Comparison of ENCODE assay signal across 1 cellular context in the genomic region with DNA sequence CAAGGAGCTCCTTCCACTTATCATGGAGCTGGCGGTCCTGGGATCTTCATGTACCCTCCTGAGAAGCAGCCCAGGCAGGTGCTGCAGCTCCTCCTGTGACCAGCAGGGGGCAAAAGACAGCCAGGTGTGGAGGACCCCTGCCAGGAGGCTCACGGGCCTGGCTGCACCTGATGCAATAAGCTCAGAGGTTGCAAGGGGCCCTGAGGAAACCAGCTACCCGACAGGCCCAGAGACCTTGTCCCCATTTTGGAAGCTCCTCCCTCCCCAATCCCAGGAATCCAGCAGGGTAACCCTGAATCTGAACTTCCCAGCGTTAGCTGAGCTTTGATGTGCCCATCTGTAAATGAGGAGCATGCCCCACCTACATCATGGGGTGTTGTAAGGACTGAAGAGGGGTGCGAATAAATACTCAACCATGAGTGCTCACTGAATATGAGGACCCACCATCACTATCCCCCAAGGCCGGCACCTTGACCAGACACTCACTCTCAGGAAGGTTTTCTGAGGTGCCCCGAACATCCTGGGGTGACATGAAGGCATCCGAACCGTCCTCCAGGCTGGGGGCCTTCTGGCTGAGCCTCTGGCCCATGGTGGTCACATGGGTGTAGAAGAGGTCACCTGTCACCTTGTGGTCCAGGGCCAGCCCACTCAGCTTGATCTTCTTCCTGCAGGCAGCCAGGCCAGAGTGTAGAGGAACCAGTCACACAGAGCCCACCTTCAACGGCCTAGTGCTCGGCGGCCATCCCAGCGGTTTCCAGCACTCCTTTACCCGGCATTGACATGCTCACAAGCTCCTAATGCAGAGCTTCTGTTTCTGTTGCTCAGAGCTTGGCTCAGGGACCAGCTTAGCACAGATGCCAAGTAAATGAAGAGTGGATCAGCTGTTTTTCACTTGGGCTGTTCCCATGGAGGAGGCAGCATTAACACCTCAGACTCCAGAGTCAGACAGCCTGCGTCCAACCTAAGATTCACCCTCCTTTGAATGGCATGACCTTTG.
A peak's percentile ranks its signal among the peaks of the same experiment; 100 is the strongest.
TF ChIP-seq lines count a peak whose summit lies in the region.

No MANE protein-coding gene starts in this region.

TF ChIP-seq in K562, 482 proteins besides CTCF, POLR2A, EP300 and RAD21 (continued from another document and continues in another):
- TF ChIP-seq SMAD1 (IDR thresholded peaks at IDR 0.05; ENCODE audit: low read depth, low read length, partially characterized antibody) = no peak
- TF ChIP-seq TCF7L2 (IDR thresholded peaks at IDR 0.05; ENCODE audit: low read depth, low read length) = no peak
- no peak for TF ChIP-seq NEUROD1 (IDR thresholded peaks at IDR 0.05; ENCODE audit: borderline replicate concordance, low read depth, low read length, partially characterized antibody)
- TF ChIP-seq MCM2 (IDR thresholded peaks at IDR 0.05; ENCODE audit: low read depth) = no peak
- TF ChIP-seq, protein P1, sequence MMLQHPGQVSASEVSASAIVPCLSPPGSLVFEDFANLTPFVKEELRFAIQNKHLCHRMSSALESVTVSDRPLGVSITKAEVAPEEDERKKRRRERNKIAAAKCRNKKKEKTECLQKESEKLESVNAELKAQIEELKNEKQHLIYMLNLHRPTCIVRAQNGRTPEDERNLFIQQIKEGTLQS (IDR thresholded peaks at IDR 0.05) = peak; percentile 87; the same call in 1 of the 2 replicates
- TF ChIP-seq, protein P1 (CRISPR knock-in tag; conservative IDR thresholded peaks at IDR 0.05) = no peak
- 0 out of 2 replicates have a peak, but pooled peaks have one; percentile 24 for TF ChIP-seq TARDBP (IDR thresholded peaks at IDR 0.05)
- TF ChIP-seq STAG1 (CRISPR knock-in tag; IDR thresholded peaks at IDR 0.05; ENCODE audit: borderline replicate concordance) = peak; percentile 47; the same call in 1 of the 2 replicates
- TF ChIP-seq CEBPG (CRISPR knock-in tag; IDR thresholded peaks at IDR 0.05) = peak; percentile 99
- peak; percentile 89 to 93 for TF ChIP-seq CEBPG (tag; conservative IDR thresholded peaks at IDR 0.05 in 1 of 2, IDR thresholded peaks at IDR 0.05 in 1 of 2)
- TF ChIP-seq RAD51 (IDR thresholded peaks at IDR 0.05; ENCODE audit: borderline replicate concordance, low read depth) = no peak
- TF ChIP-seq RBM39 (optimal IDR thresholded peaks at IDR 0.05; ENCODE audit: low read depth, low read length) = no peak
- no peak for TF ChIP-seq SIN3A (IDR thresholded peaks at IDR 0.05; ENCODE audit: borderline replicate concordance in 2 of 2, control insufficient read depth in 1 of 2, low read depth in 2 of 2, low read length in 2 of 2)
- TF ChIP-seq, protein P2, sequence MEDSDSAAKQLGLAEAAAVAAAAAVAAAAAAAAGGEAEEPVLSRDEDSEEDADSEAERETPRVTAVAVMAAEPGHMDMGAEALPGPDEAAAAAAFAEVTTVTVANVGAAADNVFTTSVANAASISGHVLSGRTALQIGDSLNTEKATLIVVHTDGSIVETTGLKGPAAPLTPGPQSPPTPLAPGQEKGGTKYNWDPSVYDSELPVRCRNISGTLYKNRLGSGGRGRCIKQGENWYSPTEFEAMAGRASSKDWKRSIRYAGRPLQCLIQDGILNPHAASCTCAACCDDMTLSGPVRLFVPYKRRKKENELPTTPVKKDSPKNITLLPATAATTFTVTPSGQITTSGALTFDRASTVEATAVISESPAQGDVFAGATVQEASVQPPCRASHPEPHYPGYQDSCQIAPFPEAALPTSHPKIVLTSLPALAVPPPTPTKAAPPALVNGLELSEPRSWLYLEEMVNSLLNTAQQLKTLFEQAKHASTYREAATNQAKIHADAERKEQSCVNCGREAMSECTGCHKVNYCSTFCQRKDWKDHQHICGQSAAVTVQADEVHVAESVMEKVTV (CRISPR knock-in tag; IDR thresholded peaks at IDR 0.05) = peak; percentile 88
- no peak for TF ChIP-seq FOXJ3 (CRISPR knock-in tag; IDR thresholded peaks at IDR 0.05)
- TF ChIP-seq SIN3B (IDR thresholded peaks at IDR 0.05; ENCODE audit: low read depth) = no peak
- peak; percentile 73 for TF ChIP-seq CEBPB (tag; IDR thresholded peaks at IDR 0.05)
- TF ChIP-seq, protein P3, sequence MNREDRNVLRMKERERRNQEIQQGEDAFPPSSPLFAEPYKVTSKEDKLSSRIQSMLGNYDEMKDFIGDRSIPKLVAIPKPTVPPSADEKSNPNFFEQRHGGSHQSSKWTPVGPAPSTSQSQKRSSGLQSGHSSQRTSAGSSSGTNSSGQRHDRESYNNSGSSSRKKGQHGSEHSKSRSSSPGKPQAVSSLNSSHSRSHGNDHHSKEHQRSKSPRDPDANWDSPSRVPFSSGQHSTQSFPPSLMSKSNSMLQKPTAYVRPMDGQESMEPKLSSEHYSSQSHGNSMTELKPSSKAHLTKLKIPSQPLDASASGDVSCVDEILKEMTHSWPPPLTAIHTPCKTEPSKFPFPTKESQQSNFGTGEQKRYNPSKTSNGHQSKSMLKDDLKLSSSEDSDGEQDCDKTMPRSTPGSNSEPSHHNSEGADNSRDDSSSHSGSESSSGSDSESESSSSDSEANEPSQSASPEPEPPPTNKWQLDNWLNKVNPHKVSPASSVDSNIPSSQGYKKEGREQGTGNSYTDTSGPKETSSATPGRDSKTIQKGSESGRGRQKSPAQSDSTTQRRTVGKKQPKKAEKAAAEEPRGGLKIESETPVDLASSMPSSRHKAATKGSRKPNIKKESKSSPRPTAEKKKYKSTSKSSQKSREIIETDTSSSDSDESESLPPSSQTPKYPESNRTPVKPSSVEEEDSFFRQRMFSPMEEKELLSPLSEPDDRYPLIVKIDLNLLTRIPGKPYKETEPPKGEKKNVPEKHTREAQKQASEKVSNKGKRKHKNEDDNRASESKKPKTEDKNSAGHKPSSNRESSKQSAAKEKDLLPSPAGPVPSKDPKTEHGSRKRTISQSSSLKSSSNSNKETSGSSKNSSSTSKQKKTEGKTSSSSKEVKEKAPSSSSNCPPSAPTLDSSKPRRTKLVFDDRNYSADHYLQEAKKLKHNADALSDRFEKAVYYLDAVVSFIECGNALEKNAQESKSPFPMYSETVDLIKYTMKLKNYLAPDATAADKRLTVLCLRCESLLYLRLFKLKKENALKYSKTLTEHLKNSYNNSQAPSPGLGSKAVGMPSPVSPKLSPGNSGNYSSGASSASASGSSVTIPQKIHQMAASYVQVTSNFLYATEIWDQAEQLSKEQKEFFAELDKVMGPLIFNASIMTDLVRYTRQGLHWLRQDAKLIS (CRISPR knock-in tag; IDR thresholded peaks at IDR 0.05) = no peak
- TF ChIP-seq MAZ (CRISPR knock-in tag; conservative IDR thresholded peaks at IDR 0.05 in 1 of 2, IDR thresholded peaks at IDR 0.05 in 1 of 2) = peak; percentile 36 to 59; a peak in 3 of 4 replicates
- TF ChIP-seq ZBTB1 (CRISPR knock-in tag; IDR thresholded peaks at IDR 0.05; ENCODE audit: borderline replicate concordance, low read depth) = no peak
- TF ChIP-seq, protein P4, sequence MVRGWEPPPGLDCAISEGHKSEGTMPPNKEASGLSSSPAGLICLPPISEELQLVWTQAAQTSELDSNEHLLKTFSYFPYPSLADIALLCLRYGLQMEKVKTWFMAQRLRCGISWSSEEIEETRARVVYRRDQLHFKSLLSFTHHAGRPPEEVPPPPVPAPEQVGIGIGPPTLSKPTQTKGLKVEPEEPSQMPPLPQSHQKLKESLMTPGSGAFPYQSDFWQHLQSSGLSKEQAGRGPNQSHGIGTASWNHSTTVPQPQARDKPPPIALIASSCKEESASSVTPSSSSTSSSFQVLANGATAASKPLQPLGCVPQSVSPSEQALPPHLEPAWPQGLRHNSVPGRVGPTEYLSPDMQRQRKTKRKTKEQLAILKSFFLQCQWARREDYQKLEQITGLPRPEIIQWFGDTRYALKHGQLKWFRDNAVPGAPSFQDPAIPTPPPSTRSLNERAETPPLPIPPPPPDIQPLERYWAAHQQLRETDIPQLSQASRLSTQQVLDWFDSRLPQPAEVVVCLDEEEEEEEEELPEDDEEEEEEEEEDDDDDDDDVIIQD (CRISPR knock-in tag; IDR thresholded peaks at IDR 0.05) = 0 out of 2 replicates have a peak, but pooled peaks have one; percentile 50
- TF ChIP-seq ZNF354B (CRISPR knock-in tag; IDR thresholded peaks at IDR 0.05) = no peak
- TF ChIP-seq, protein P5, sequence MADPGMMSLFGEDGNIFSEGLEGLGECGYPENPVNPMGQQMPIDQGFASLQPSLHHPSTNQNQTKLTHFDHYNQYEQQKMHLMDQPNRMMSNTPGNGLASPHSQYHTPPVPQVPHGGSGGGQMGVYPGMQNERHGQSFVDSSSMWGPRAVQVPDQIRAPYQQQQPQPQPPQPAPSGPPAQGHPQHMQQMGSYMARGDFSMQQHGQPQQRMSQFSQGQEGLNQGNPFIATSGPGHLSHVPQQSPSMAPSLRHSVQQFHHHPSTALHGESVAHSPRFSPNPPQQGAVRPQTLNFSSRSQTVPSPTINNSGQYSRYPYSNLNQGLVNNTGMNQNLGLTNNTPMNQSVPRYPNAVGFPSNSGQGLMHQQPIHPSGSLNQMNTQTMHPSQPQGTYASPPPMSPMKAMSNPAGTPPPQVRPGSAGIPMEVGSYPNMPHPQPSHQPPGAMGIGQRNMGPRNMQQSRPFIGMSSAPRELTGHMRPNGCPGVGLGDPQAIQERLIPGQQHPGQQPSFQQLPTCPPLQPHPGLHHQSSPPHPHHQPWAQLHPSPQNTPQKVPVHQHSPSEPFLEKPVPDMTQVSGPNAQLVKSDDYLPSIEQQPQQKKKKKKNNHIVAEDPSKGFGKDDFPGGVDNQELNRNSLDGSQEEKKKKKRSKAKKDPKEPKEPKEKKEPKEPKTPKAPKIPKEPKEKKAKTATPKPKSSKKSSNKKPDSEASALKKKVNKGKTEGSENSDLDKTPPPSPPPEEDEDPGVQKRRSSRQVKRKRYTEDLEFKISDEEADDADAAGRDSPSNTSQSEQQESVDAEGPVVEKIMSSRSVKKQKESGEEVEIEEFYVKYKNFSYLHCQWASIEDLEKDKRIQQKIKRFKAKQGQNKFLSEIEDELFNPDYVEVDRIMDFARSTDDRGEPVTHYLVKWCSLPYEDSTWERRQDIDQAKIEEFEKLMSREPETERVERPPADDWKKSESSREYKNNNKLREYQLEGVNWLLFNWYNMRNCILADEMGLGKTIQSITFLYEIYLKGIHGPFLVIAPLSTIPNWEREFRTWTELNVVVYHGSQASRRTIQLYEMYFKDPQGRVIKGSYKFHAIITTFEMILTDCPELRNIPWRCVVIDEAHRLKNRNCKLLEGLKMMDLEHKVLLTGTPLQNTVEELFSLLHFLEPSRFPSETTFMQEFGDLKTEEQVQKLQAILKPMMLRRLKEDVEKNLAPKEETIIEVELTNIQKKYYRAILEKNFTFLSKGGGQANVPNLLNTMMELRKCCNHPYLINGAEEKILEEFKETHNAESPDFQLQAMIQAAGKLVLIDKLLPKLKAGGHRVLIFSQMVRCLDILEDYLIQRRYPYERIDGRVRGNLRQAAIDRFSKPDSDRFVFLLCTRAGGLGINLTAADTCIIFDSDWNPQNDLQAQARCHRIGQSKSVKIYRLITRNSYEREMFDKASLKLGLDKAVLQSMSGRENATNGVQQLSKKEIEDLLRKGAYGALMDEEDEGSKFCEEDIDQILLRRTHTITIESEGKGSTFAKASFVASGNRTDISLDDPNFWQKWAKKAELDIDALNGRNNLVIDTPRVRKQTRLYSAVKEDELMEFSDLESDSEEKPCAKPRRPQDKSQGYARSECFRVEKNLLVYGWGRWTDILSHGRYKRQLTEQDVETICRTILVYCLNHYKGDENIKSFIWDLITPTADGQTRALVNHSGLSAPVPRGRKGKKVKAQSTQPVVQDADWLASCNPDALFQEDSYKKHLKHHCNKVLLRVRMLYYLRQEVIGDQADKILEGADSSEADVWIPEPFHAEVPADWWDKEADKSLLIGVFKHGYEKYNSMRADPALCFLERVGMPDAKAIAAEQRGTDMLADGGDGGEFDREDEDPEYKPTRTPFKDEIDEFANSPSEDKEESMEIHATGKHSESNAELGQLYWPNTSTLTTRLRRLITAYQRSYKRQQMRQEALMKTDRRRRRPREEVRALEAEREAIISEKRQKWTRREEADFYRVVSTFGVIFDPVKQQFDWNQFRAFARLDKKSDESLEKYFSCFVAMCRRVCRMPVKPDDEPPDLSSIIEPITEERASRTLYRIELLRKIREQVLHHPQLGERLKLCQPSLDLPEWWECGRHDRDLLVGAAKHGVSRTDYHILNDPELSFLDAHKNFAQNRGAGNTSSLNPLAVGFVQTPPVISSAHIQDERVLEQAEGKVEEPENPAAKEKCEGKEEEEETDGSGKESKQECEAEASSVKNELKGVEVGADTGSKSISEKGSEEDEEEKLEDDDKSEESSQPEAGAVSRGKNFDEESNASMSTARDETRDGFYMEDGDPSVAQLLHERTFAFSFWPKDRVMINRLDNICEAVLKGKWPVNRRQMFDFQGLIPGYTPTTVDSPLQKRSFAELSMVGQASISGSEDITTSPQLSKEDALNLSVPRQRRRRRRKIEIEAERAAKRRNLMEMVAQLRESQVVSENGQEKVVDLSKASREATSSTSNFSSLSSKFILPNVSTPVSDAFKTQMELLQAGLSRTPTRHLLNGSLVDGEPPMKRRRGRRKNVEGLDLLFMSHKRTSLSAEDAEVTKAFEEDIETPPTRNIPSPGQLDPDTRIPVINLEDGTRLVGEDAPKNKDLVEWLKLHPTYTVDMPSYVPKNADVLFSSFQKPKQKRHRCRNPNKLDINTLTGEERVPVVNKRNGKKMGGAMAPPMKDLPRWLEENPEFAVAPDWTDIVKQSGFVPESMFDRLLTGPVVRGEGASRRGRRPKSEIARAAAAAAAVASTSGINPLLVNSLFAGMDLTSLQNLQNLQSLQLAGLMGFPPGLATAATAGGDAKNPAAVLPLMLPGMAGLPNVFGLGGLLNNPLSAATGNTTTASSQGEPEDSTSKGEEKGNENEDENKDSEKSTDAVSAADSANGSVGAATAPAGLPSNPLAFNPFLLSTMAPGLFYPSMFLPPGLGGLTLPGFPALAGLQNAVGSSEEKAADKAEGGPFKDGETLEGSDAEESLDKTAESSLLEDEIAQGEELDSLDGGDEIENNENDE (IDR thresholded peaks at IDR 0.05; ENCODE audit: low read depth, low read length) = no peak
- peak; percentile 82; the same call in 1 of the 2 replicates for TF ChIP-seq NFRKB (IDR thresholded peaks at IDR 0.05; ENCODE audit: low read depth)
- TF ChIP-seq ZNF668 (CRISPR knock-in tag; IDR thresholded peaks at IDR 0.05) = peak; percentile 87
- no peak for TF ChIP-seq OTX1 (CRISPR knock-in tag; IDR thresholded peaks at IDR 0.05)
- TF ChIP-seq, protein P6, sequence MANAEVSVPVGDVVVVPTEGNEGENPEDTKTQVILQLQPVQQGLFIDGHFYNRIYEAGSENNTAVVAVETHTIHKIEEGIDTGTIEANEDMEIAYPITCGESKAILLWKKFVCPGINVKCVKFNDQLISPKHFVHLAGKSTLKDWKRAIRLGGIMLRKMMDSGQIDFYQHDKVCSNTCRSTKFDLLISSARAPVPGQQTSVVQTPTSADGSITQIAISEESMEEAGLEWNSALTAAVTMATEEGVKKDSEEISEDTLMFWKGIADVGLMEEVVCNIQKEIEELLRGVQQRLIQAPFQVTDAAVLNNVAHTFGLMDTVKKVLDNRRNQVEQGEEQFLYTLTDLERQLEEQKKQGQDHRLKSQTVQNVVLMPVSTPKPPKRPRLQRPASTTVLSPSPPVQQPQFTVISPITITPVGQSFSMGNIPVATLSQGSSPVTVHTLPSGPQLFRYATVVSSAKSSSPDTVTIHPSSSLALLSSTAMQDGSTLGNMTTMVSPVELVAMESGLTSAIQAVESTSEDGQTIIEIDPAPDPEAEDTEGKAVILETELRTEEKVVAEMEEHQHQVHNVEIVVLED (CRISPR knock-in tag; IDR thresholded peaks at IDR 0.05) = no peak; the same call in 1 of the 2 replicates
- no peak for TF ChIP-seq BCOR (IDR thresholded peaks at IDR 0.05)
- no peak for TF ChIP-seq ZNF445 (CRISPR knock-in tag; IDR thresholded peaks at IDR 0.05; ENCODE audit: low read depth)
- TF ChIP-seq HNRNPL (IDR thresholded peaks at IDR 0.05; ENCODE audit: low read depth, low read length) = no peak
- TF ChIP-seq ZNF76 (CRISPR knock-in tag; IDR thresholded peaks at IDR 0.05; ENCODE audit: borderline replicate concordance) = peak; percentile 82; the same call in 1 of the 2 replicates
